Comparison of ENCODE assay signal across 19 cellular contexts in genomic region chrX:134619838-134620237, GRCh38. TPM values are rescaled to one million over a fixed set of nuclear protein-coding genes. Genes with fewer than 3 reads are reported as not detected.
A peak's percentile ranks its signal among the peaks of the same experiment; 100 is the strongest.
DNase-seq lines count a peak whose midpoint lies in the region; ATAC-seq, FAIRE-seq and TF ChIP-seq lines count a peak whose summit lies in the region.
"Had no signal": no experiment of that assay in that cellular context is flagged by ENCODE, and none has a peak within 500 bp of the region (broad histone marks: within the 10 kb centered on the region; RNA-seq: fewer than 3 reads in every experiment).

No MANE protein-coding gene starts in this region.

- no peaks in the 10 kb centered on the region for H3K9me3 ChIP-seq in HCT116 (ENCODE audit: control insufficient read depth in 1 of 2, insufficient read depth in 1 of 2, low read depth in 1 of 2, low read length in 2 of 2)
- H3K9me3 ChIP-seq in endothelial cell of umbilical vein (replicated peaks; ENCODE audit: control insufficient read depth, insufficient read depth, low read length), result no peaks in the 10 kb centered on the region
- H3K9me3 ChIP-seq in vagina, result no peaks in the 10 kb centered on the region

- intact Hi-C loops in HCT116 (cut with micrococcal nuclease), result no loop called here
- intact Hi-C loops in endothelial cell of umbilical vein (cut with micrococcal nuclease), result no loop called here
- intact Hi-C loops in vagina (cut with DNase I), result no loop called here

- TF ChIP-seq POLR2A in HCT116 (IDR thresholded peaks at IDR 0.05; ENCODE audit: borderline replicate concordance, extremely low read depth, insufficient read depth, insufficient read length), result no peak
- TF ChIP-seq POLR2A in endothelial cell of umbilical vein (IDR thresholded peaks at IDR 0.05; ENCODE audit: low read depth, low read length), result no peak
- TF ChIP-seq POLR2A in vagina (IDR thresholded peaks at IDR 0.05), result no peak

- H3K27ac Mint-ChIP-seq in GM23338, result no peak overlapping the region
- H3K27ac Mint-ChIP-seq: CD14-positive monocyte; CD4-positive, alpha-beta memory T cell had no signal

- no TSS peak for BruUV-seq in HCT116 (replicated peaks; lab: Mats Ljungman, UMichigan)
- BruUV-seq in endothelial cell of umbilical vein (replicated peaks; lab: Mats Ljungman, UMichigan), result no TSS peak

- H2AFZ ChIP-seq in HCT116 (ENCODE audit: low read depth, low read length, poor library complexity, severe bottlenecking) (no peak overlapping the region), endothelial cell of umbilical vein (ENCODE audit: low read depth, low read length) (no peak overlapping the region), GM23338 (no peak overlapping the region)

- no peaks in the 10 kb centered on the region for H3K9me1 ChIP-seq in endothelial cell of umbilical vein (replicated peaks; ENCODE audit: control insufficient read depth, extremely low read depth, insufficient read depth, low read length)

- dilution Hi-C loops in endothelial cell of umbilical vein (cut with MboI; ENCODE audit: extremely low pct_ligation_motif_present, low sequenced_read_pairs), result no loop called here

- no peaks in the 10 kb centered on the region for H3K36me3 Mint-ChIP-seq in GM23338 (ENCODE audit: low read depth)
- H3K36me3 Mint-ChIP-seq: CD14-positive monocyte; CD4-positive, alpha-beta memory T cell had no signal

- H3K79me2 ChIP-seq in HCT116 (ENCODE audit: insufficient read depth, low read length) (no peaks in the 10 kb centered on the region), endothelial cell of umbilical vein (ENCODE audit: control insufficient read depth, insufficient read depth, low read length) (no peaks in the 10 kb centered on the region), GM23338 (replicated peaks; ENCODE audit: insufficient read depth) (no peaks in the 10 kb centered on the region)

- peaks cover 9 to 26% of the 10 kb centered on the region in 2 experiments for H3K4me1 ChIP-seq in HCT116 (ENCODE audit: control insufficient read depth in 1 of 2, insufficient read depth in 2 of 2, low read length in 2 of 2)
- peaks cover 39% of the 10 kb centered on the region for H3K4me1 ChIP-seq in endothelial cell of umbilical vein (ENCODE audit: control insufficient read depth, extremely low read depth, insufficient read depth, low read length)
- H3K4me1 ChIP-seq in vagina, result no peaks in the 10 kb centered on the region
- H3K4me1 ChIP-seq in GM23338 (ENCODE audit: insufficient read depth), result no peaks in the 10 kb centered on the region

- ATAC-seq in HCT116 (no peak), GM23338 (no peak)
- ATAC-seq: HepG2 had no signal

- H3K4me3 ChIP-seq in HCT116 (replicated peaks in 1 of 2; ENCODE audit: low read depth in 1 of 2, low read length in 2 of 2) (no peak overlapping the region), endothelial cell of umbilical vein (replicated peaks in 1 of 3; ENCODE audit: insufficient read depth in 1 of 3, low read depth in 1 of 3, low read length in 3 of 3) (no peak overlapping the region), vagina (no peak overlapping the region), GM23338 (no peak overlapping the region)

- no peaks in the 10 kb centered on the region for H3K27me3 Mint-ChIP-seq in GM23338 (ENCODE audit: insufficient read depth, low read depth, poor library complexity)

- POLR2A ChIA-PET in HCT116 (lab: Charles Lee), result no interaction called here
- POLR2A ChIA-PET in endothelial cell of umbilical vein (lab: Charles Lee), result no interaction called here

- H3K27ac ChIP-seq in HCT116 (ENCODE audit: low read depth, low read length), result no peak overlapping the region
- no peak overlapping the region for H3K27ac ChIP-seq in endothelial cell of umbilical vein (ENCODE audit: insufficient read depth, low read depth, low read length)
- no peak overlapping the region for H3K27ac ChIP-seq in vagina
- no peak overlapping the region for H3K27ac ChIP-seq in GM23338 (ENCODE audit: low read depth)
- H3K27ac ChIP-seq: KMS-11 had no signal

- FAIRE-seq in endothelial cell of umbilical vein (lab: Jason Lieb, UNC), result no peak
- FAIRE-seq: A204.1, GM12892, GM18507, HepG2 had no signal

- H3K9me3 Mint-ChIP-seq in GM23338, result no peaks in the 10 kb centered on the region

- no peaks in the 10 kb centered on the region for H3K27me3 ChIP-seq in HCT116 (ENCODE audit: insufficient read depth, low read length)
- no peaks in the 10 kb centered on the region for H3K27me3 ChIP-seq in endothelial cell of umbilical vein (ENCODE audit: control insufficient read depth in 2 of 2, insufficient read depth in 2 of 2, low read length in 2 of 2)
- no peaks in the 10 kb centered on the region for H3K27me3 ChIP-seq in vagina
- no peaks in the 10 kb centered on the region for H3K27me3 ChIP-seq in GM23338 (ENCODE audit: insufficient read depth)

- CTCF ChIA-PET in HCT116 (lab: Charles Lee), result no interaction called here
- CTCF ChIA-PET in endothelial cell of umbilical vein (lab: Charles Lee), result no interaction called here

- no peaks in the 10 kb centered on the region for H3F3A ChIP-seq in GM23338 (replicated peaks; ENCODE audit: low read depth)

- RAD21 ChIA-PET in HCT116 (lab: Charles Lee; ENCODE audit: low non-redundant PET in 1 of 2, low total read pairs in 2 of 2, uncharacterized antibody in 2 of 2, unreplicated experiment in 2 of 2), result no interaction called here

- H3K36me3 ChIP-seq in HCT116 (ENCODE audit: control insufficient read depth in 1 of 2, insufficient read depth in 2 of 2, low read length in 2 of 2) (no peaks in the 10 kb centered on the region), endothelial cell of umbilical vein (ENCODE audit: control insufficient read depth in 2 of 2, extremely low read depth in 1 of 2, insufficient read depth in 2 of 2, low read length in 2 of 2) (no peaks in the 10 kb centered on the region), vagina (no peaks in the 10 kb centered on the region), GM23338 (ENCODE audit: insufficient read depth) (no peaks in the 10 kb centered on the region)

- peaks cover 13% of the 10 kb centered on the region for H3K4me1 Mint-ChIP-seq in GM23338
- H3K4me1 Mint-ChIP-seq: CD4-positive, alpha-beta memory T cell had no signal

- no peak overlapping the region for H3K4me3 Mint-ChIP-seq in GM23338
- H3K4me3 Mint-ChIP-seq: CD14-positive monocyte; CD4-positive, alpha-beta memory T cell had no signal

- H3K4me2 ChIP-seq in HCT116 (ENCODE audit: low read length) (peak overlapping the region; percentile 9; the same call in 1 of the 2 replicates), endothelial cell of umbilical vein (ENCODE audit: insufficient read depth, low read length) (no peak overlapping the region), GM23338 (no peak overlapping the region)
- H3K4me2 ChIP-seq: KMS-11 had no signal

- TF ChIP-seq RAD21 in HCT116 (IDR thresholded peaks at IDR 0.05; ENCODE audit: low read depth), result no peak

- H4K20me1 ChIP-seq in HCT116 (ENCODE audit: insufficient read depth), result no peaks in the 10 kb centered on the region
- no peaks in the 10 kb centered on the region for H4K20me1 ChIP-seq in endothelial cell of umbilical vein (replicated peaks; ENCODE audit: control insufficient read depth, extremely low read depth, insufficient read depth, low read length)
- H4K20me1 ChIP-seq in GM23338 (replicated peaks; ENCODE audit: insufficient read depth), result no peaks in the 10 kb centered on the region

- H3K9ac ChIP-seq in HCT116 (ENCODE audit: low read length) (no peak overlapping the region), endothelial cell of umbilical vein (replicated peaks; ENCODE audit: extremely low read depth, insufficient read depth, low read length) (no peak overlapping the region)
- H3K9ac ChIP-seq: KMS-11 had no signal

- TF ChIP-seq CTCF in HCT116 (IDR thresholded peaks at IDR 0.05 in 2 of 3, conservative IDR thresholded peaks at IDR 0.05 in 1 of 3; ENCODE audit: borderline replicate concordance in 1 of 3, insufficient read depth in 1 of 3, low read depth in 2 of 3, low read length in 2 of 3) (no peak), endothelial cell of umbilical vein (IDR thresholded peaks at IDR 0.05; ENCODE audit: extremely low read depth in 1 of 2, insufficient read depth in 1 of 2, low read depth in 1 of 2, low read length in 2 of 2) (no peak), vagina (IDR thresholded peaks at IDR 0.05) (no peak), GM23338 (conservative IDR thresholded peaks at IDR 0.05; ENCODE audit: low read depth in 2 of 2) (no peak)

- DNase-seq in HCT116 (ENCODE audit: low read depth, low spot score) (no peak), M059J (ENCODE audit: low read depth) (peak; percentile 53), SW480 (ENCODE audit: low spot score) (peak; percentile 53), endothelial cell of umbilical vein (ENCODE audit: low read depth, low spot score) (peak; percentile 2), vagina (ENCODE audit: extremely low spot score in 2 of 2) (no peak), NCI-H1105 (lab: John Stamatoyannopoulos, UW) (no peak), GM23338 (ENCODE audit: low spot score) (no peak)
- DNase-seq: AML-193; Calu3; CD4-positive, alpha-beta memory T cell; GDM1; GOT3; H7 had no signal

- H3K9me2 ChIP-seq in HCT116 (ENCODE audit: insufficient read depth) (no peaks in the 10 kb centered on the region), GM23338 (ENCODE audit: insufficient read depth) (no peaks in the 10 kb centered on the region)

TF ChIP-seq in HCT116, 20 proteins besides CTCF, POLR2A, EP300 and RAD21 (continues in another document):
- TF ChIP-seq CEBPB (IDR thresholded peaks at IDR 0.05; ENCODE audit: low read depth) (no peak), ELF1 (IDR thresholded peaks at IDR 0.05; ENCODE audit: borderline replicate concordance, low read depth) (no peak)

RNA-seq across cellular contexts. Expression of gene PLAC1, which starts 38.4 kb away (rescaled TPM):
- total RNA-seq in HCT116 (2021; ENCODE audit: unreplicated experiment), result 0.34 TPM
- 0.43 and 0.75 TPM in 2 replicates for polyA plus RNA-seq in HCT116 (2012)
- 0.37 TPM in 1 of 2 replicates, not detected in the other for total RNA-seq in M059J (2014; rRNA removed; shearing (Covaris generic))
- total RNA-seq in endothelial cell of umbilical vein, result 0.58 and 0.81 TPM in 2 replicates
- polyA plus RNA-seq in endothelial cell of umbilical vein, result 2.4 and 2.8 TPM in 2 replicates
- 1.6 and 2.1 TPM in 2 replicates for polyA plus RNA-seq in endothelial cell of umbilical vein (2011; cell fraction: cytosol; rRNA removed)
- 0.74 and 0.78 TPM in 2 replicates for polyA plus RNA-seq in endothelial cell of umbilical vein (2011; cell fraction: nucleus; rRNA removed)
- polyA plus RNA-seq in endothelial cell of umbilical vein (2012), result 0.54 and 0.56 TPM in 2 replicates
- polyA minus RNA-seq in endothelial cell of umbilical vein, result 0.40 and 1.8 TPM in 2 replicates
- polyA minus RNA-seq in endothelial cell of umbilical vein (2011; cell fraction: cytosol; rRNA and poly(A)+ RNA removed), result not detected
- 0.38 TPM in 1 of 2 replicates, not detected in the other for polyA minus RNA-seq in endothelial cell of umbilical vein (2011; cell fraction: nucleus; rRNA and poly(A)+ RNA removed)
- not detected for total RNA-seq in vagina
- 0.83 TPM in 1 of 2 replicates, not detected in the other for total RNA-seq in GM23338 (2014; rRNA removed; shearing (Covaris generic))
- polyA plus RNA-seq in GM23338 (2016; fragmentation: Nextera tagmentation; extraction: Ambion mirVana), result 0.50 and 0.89 TPM in 2 replicates
- total RNA-seq: Calu3; CD4-positive, alpha-beta memory T cell had no signal
- polyA plus RNA-seq: CD14-positive monocyte; CD4-positive, alpha-beta memory T cell had no signal

Comparison
In these comparisons a context has a peak if more than half of its experiments do, and no peak if none do; other contexts are left out.
1. DNase-seq: peak in M059J (single experiment), SW480 (single experiment) and endothelial cell of umbilical vein (single experiment); none in HCT116 (single experiment), vagina (0 of 2), NCI-H1105 (single experiment) and GM23338 (single experiment).